In genomic region chr5:143398451-143399237, GRCh38 we compare ENCODE assay signal across 2 cellular contexts.
TF ChIP-seq lines count a peak whose summit lies in the region.

No MANE protein-coding gene starts in this region.

TF ChIP-seq in HEK293, 187 proteins besides CTCF, POLR2A, EP300 and RAD21 (continued from another document):
- peak; percentile 69; the same call in 1 of the 2 replicates for TF ChIP-seq ZNF362 (tag by site-specific recombination; IDR thresholded peaks at IDR 0.05)
- TF ChIP-seq ZNF626 (tag by site-specific recombination; IDR thresholded peaks at IDR 0.05): no peak
- TF ChIP-seq ZBTB17 (tag by site-specific recombination; IDR thresholded peaks at IDR 0.05): peak; percentile 48; the same call in 1 of the 2 replicates
- TF ChIP-seq ZNF664 (tag by site-specific recombination; IDR thresholded peaks at IDR 0.05): no peak
- TF ChIP-seq ZNF600 (tag by site-specific recombination; IDR thresholded peaks at IDR 0.05): 0 out of 2 replicates have a peak, but pooled peaks have one; percentile 45
- no peak for TF ChIP-seq EGR2 (tag by site-specific recombination; IDR thresholded peaks at IDR 0.05; ENCODE audit: low read depth)

TF ChIP-seq in K562, 482 proteins besides CTCF, POLR2A, EP300 and RAD21 (continued from another document):
- TF ChIP-seq PBX2 (CRISPR knock-in tag; IDR thresholded peaks at IDR 0.05; ENCODE audit: low read depth) (no peak), PBX2 (tag; conservative IDR thresholded peaks at IDR 0.05; ENCODE audit: low read depth) (peak; percentile 70), MEIS2 (IDR thresholded peaks at IDR 0.05; ENCODE audit: partially characterized antibody) (peak; percentile 11), ZNF316 (IDR thresholded peaks at IDR 0.05) (peak; percentile 45), XRCC4 (IDR thresholded peaks at IDR 0.05; ENCODE audit: extremely low read depth, insufficient read depth, insufficient read length) (no peak), DIDO1 (tag; IDR thresholded peaks at IDR 0.05; ENCODE audit: low read depth) (no peak), PREB (CRISPR knock-in tag; IDR thresholded peaks at IDR 0.05) (no peak), MTA1 (IDR thresholded peaks at IDR 0.05; ENCODE audit: borderline replicate concordance) (no peak), C11orf30 (IDR thresholded peaks at IDR 0.05; ENCODE audit: low read depth) (peak; percentile 18; the same call in 1 of the 2 replicates), EP400 (IDR thresholded peaks at IDR 0.05) (no peak)
